ENCODE assay signal across 24 cellular contexts in genomic region chr2:95399061-95399460, GRCh38.
"Had no signal": no experiment of that assay in that cellular context is flagged by ENCODE, and none has a peak within 500 bp of the region (broad histone marks: within the 10 kb centered on the region; RNA-seq: fewer than 3 reads in every experiment).

No MANE protein-coding gene starts in this region.

- H3K36me3 ChIP-seq: colonic mucosa, esophagus muscularis mucosa, esophagus squamous epithelium, gastrocnemius medialis, gastroesophageal sphincter, heart left ventricle, heart right ventricle had no signal

- H3K27ac Mint-ChIP-seq: dendritic cell treated with granulocyte-macrophage colony-stimulating factor and Interleukin-4, amounts not matched to agents 40 ng/mL and 50 ng/mL, for 4 days; effector memory CD8-positive, alpha-beta T cell; endodermal cell had no signal

- ATAC-seq: effector memory CD8-positive, alpha-beta T cell; esophagus mucosa; foreskin keratinocyte; gastrocnemius medialis; gastroesophageal sphincter; heart left ventricle; heart right ventricle had no signal

- H3K4me1 ChIP-seq: colonic mucosa, foreskin keratinocyte had no signal

- H3K9me3 Mint-ChIP-seq: dendritic cell treated with granulocyte-macrophage colony-stimulating factor and Interleukin-4, amounts not matched to agents 40 ng/mL and 50 ng/mL, for 4 days; effector memory CD8-positive, alpha-beta T cell; endodermal cell had no signal

- H3K27ac ChIP-seq: colonic mucosa, coronary artery, dorsolateral prefrontal cortex, epithelial cell of prostate, esophagus muscularis mucosa, esophagus squamous epithelium, foreskin keratinocyte, gastrocnemius medialis, gastroesophageal sphincter, heart left ventricle, heart right ventricle had no signal

- H3K27me3 Mint-ChIP-seq: effector memory CD8-positive, alpha-beta T cell had no signal

- H3K9me3 ChIP-seq: colonic mucosa, esophagus muscularis mucosa, esophagus squamous epithelium, gastrocnemius medialis, gastroesophageal sphincter, heart left ventricle, heart right ventricle had no signal

- H3K27me3 ChIP-seq: colonic mucosa, dorsolateral prefrontal cortex, esophagus muscularis mucosa, esophagus squamous epithelium, gastrocnemius medialis, gastroesophageal sphincter, heart left ventricle, heart right ventricle had no signal

- DNase-seq: colonic mucosa; cortex of kidney; dermis blood vessel endothelial cell; dorsolateral prefrontal cortex; effector CD4-positive, alpha-beta T cell; effector CD8-positive, alpha-beta T cell; effector memory CD4-positive, alpha-beta T cell; effector memory CD8-positive, alpha-beta T cell; endodermal cell; erythroblast; esophagus squamous epithelium; foreskin fibroblast; foreskin keratinocyte; foreskin melanocyte; gastrocnemius medialis; glutamatergic neuron; heart left ventricle; heart right ventricle had no signal

- H3K4me3 Mint-ChIP-seq: dendritic cell treated with granulocyte-macrophage colony-stimulating factor and Interleukin-4, amounts not matched to agents 40 ng/mL and 50 ng/mL, for 4 days; effector memory CD8-positive, alpha-beta T cell; endodermal cell had no signal

- H3K4me3 ChIP-seq: colonic mucosa, coronary artery, dorsolateral prefrontal cortex, esophagus muscularis mucosa, esophagus squamous epithelium, gastrocnemius medialis, gastroesophageal sphincter, heart left ventricle, heart right ventricle had no signal
